ENCODE assay signal across 14 cellular contexts in the genomic region with DNA sequence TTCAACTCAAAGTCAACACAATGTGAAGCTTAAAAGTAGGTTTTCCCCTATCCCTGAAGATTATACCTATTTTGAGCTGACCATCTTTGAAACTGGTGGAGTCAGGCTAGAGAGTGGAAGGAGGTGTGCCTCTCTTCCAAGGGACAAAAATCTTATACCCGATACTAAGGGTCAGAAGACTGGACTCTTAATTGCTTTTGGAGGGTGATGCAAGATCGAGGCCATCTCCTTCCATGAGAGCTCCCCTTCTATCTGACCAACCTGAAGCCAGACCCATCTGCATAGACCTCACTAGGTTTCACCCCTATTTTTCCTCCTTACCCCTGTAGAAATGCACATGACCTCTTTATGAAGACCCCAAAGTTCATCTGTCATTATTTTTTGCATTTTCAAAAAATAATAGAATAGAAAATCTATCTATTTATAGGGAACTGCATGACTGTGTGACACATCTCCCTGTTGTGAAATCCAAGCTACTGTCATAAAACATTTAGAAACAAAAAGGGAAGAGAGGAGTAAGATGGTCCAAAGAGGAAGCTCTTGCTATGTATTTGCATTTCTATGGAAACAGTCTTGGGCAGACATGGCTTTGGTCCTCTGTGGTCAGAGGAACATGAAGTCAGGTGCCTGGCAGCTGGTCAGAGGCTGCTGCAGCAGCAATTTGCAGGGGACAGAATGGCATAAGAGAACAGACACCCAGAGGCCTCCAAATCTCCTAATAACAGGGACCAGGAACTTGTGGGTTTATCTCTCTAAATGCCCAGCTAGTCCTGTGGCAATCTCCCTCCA.
DNase-seq lines count a peak whose midpoint lies in the region; ATAC-seq, FAIRE-seq and TF ChIP-seq lines count a peak whose summit lies in the region.
"Had no signal": no experiment of that assay in that cellular context is flagged by ENCODE, and none has a peak within 500 bp of the region (broad histone marks: within the 10 kb centered on the region; RNA-seq: fewer than 3 reads in every experiment).

No MANE protein-coding gene starts in this region.

- TF ChIP-seq POLR2A in HepG2 (IDR thresholded peaks at IDR 0.05; ENCODE audit: insufficient read depth in 1 of 2, low read depth in 2 of 2, low read length in 2 of 2) (no peak), gastroesophageal sphincter (IDR thresholded peaks at IDR 0.05) (no peak)

- H3K4me1 ChIP-seq in liver (ENCODE audit: control insufficient read depth in 4 of 4, insufficient read depth in 4 of 4, low read length in 3 of 4) (no peaks in the 10 kb centered on the region), HepG2 (ENCODE audit: insufficient read depth, low read length) (no peaks in the 10 kb centered on the region), gastroesophageal sphincter (no peaks in the 10 kb centered on the region), muscle layer of duodenum (ENCODE audit: control insufficient read depth in 1 of 2, insufficient read depth in 2 of 2, low read length in 2 of 2) (no peaks in the 10 kb centered on the region), aorta (ENCODE audit: control insufficient read depth in 1 of 2, insufficient read depth in 2 of 2, low read length in 2 of 2) (no peaks in the 10 kb centered on the region), BE2C (no peaks in the 10 kb centered on the region)
- H3K4me1 ChIP-seq: A549, suprapubic skin had no signal

- H3K27me3 ChIP-seq in liver (ENCODE audit: control insufficient read depth in 4 of 4, insufficient read depth in 4 of 4, low read length in 3 of 4) (no peaks in the 10 kb centered on the region), HepG2 (ENCODE audit: control insufficient read depth in 1 of 2, insufficient read depth in 2 of 2, low read length in 2 of 2) (no peaks in the 10 kb centered on the region), gastroesophageal sphincter (no peaks in the 10 kb centered on the region), muscle layer of duodenum (ENCODE audit: low read depth, low read length) (no peaks in the 10 kb centered on the region), aorta (ENCODE audit: control insufficient read depth in 1 of 2, insufficient read depth in 2 of 2, low read length in 1 of 2) (no peaks in the 10 kb centered on the region), BE2C (no peaks in the 10 kb centered on the region)
- H3K27me3 ChIP-seq: suprapubic skin had no signal

- BruUV-seq in HepG2 (replicated peaks; lab: Mats Ljungman, UMichigan) = no TSS peak

- no peak overlapping the region for H3K4me3 ChIP-seq in liver (ENCODE audit: low read depth in 1 of 3, low read length in 3 of 3)
- H3K4me3 ChIP-seq in HepG2 (replicated peaks in 1 of 3; ENCODE audit: insufficient read depth in 1 of 3, low read depth in 2 of 3, low read length in 3 of 3) = no peak overlapping the region
- no peak overlapping the region for H3K4me3 ChIP-seq in gastroesophageal sphincter
- no peak overlapping the region for H3K4me3 ChIP-seq in muscle layer of duodenum (ENCODE audit: low read depth in 1 of 2, low read length in 2 of 2)
- H3K4me3 ChIP-seq in aorta (ENCODE audit: low read length in 2 of 2) = no peak overlapping the region
- H3K4me3 ChIP-seq in BE2C (ENCODE audit: low read depth, low read length) = no peak overlapping the region
- H3K4me3 ChIP-seq: A549, suprapubic skin had no signal

- intact Hi-C loops in HepG2 (cut with micrococcal nuclease; ENCODE audit: unreplicated experiment) (loop anchor here (2.0 kb wide), 1 partner anchor 29 kb away; no protein-coding TSS in a partner anchor), aorta (cut with DNase I) (no loop called here)

- 86% methylated on average over 2 of the region's 2 CpGs for WGBS in liver
- 0% methylated on average over 2 of the region's 2 CpGs for WGBS in HepG2 (ENCODE audit: low lambda C conversion rate)
- WGBS in gastroesophageal sphincter (ENCODE audit: low coverage in 1 of 2), 2 donors = 78 to 93% methylated on average over 2 of the region's 2 CpGs
- 90 to 91% methylated on average over 2 of the region's 2 CpGs for WGBS in aorta, 2 donors

- TF ChIP-seq RAD21 in liver (IDR thresholded peaks at IDR 0.05) (no peak), HepG2 (CRISPR knock-in tag; IDR thresholded peaks at IDR 0.05) (no peak)

- H3K27ac ChIP-seq in liver (ENCODE audit: low read depth in 1 of 2, low read length in 2 of 2) (no peak overlapping the region), HepG2 (ENCODE audit: extremely low read length, insufficient read depth, low read length) (no peak overlapping the region), gastroesophageal sphincter (no peak overlapping the region), muscle layer of duodenum (ENCODE audit: low read length) (peak overlapping the region; percentile 18), aorta (ENCODE audit: low read depth in 1 of 2, low read length in 2 of 2) (no peak overlapping the region)
- H3K27ac ChIP-seq: A549, suprapubic skin had no signal

- DNase-seq in HepG2 (ENCODE audit: low spot score) (no peak), aorta (peak in 1 of 2 donors; percentile 88), cerebellar nuclear complex (lab: John Stamatoyannopoulos, UW) (no peak), BE2C (no peak)
- DNase-seq: activated T-cell treated with anti-CD3 and anti-CD28 coated beads, Interleukin-2, amount 50 U/mL, for 72 hours; amniotic stem cell; NCI-H1048; NCI-H345 had no signal

- ATAC-seq in HepG2 (no peak), gastroesophageal sphincter (peak; percentile 72), aorta (ENCODE audit: low FRiP score) (peak; percentile 22), GM18867 (IDR thresholded peaks at IDR 0.05; ENCODE audit: unreplicated experiment) (no peak)
- ATAC-seq: A549; activated T-cell treated with anti-CD3 and anti-CD28 coated beads, Interleukin-2, amount 50 U/mL, for 72 hours had no signal

- H3K9ac ChIP-seq in liver (ENCODE audit: low read depth in 1 of 2, low read length in 2 of 2) (no peak overlapping the region), HepG2 (ENCODE audit: insufficient read depth, low read depth, low read length) (no peak overlapping the region)

- TF ChIP-seq EP300 in HepG2 (IDR thresholded peaks at IDR 0.05; ENCODE audit: low read depth in 2 of 2, low read length in 2 of 2) = no peak
- no peak for TF ChIP-seq EP300 in HepG2 (CRISPR knock-in tag; IDR thresholded peaks at IDR 0.05; ENCODE audit: borderline replicate concordance)
- TF ChIP-seq EP300 in gastroesophageal sphincter (IDR thresholded peaks at IDR 0.05) = no peak

- TF ChIP-seq CTCF in liver (IDR thresholded peaks at IDR 0.05; ENCODE audit: low read depth, low read length, missing input control) (no peak), HepG2 (CRISPR knock-in tag; IDR thresholded peaks at IDR 0.05) (no peak), gastroesophageal sphincter (IDR thresholded peaks at IDR 0.05) (no peak), BE2C (IDR thresholded peaks at IDR 0.05; ENCODE audit: low read depth, low read length) (no peak)

- no peaks in the 10 kb centered on the region for H3K79me2 ChIP-seq in HepG2 (ENCODE audit: insufficient read depth, low read length)

- CTCF ChIA-PET in HepG2 (lab: Yijun Ruan, JAX; ENCODE audit: low intra/inter-chr PET ratio, low total read pairs) = no interaction called here

- H3K4me2 ChIP-seq in HepG2 (ENCODE audit: low read depth, low read length) = no peak overlapping the region
- H3K4me2 ChIP-seq: A549 had no signal

- H3K36me3 ChIP-seq in liver (ENCODE audit: control insufficient read depth in 4 of 4, insufficient read depth in 3 of 4, low read depth in 1 of 4, low read length in 3 of 4) (no peaks in the 10 kb centered on the region), HepG2 (replicated peaks in 1 of 2; ENCODE audit: control insufficient read depth in 1 of 2, insufficient read depth in 2 of 2, low read length in 2 of 2) (no peaks in the 10 kb centered on the region), gastroesophageal sphincter (no peaks in the 10 kb centered on the region), muscle layer of duodenum (ENCODE audit: control insufficient read depth in 1 of 2, insufficient read depth in 2 of 2, low read length in 2 of 2) (no peaks in the 10 kb centered on the region), aorta (ENCODE audit: control insufficient read depth in 1 of 2, insufficient read depth in 2 of 2, low read length in 1 of 2) (no peaks in the 10 kb centered on the region), BE2C (no peaks in the 10 kb centered on the region)
- H3K36me3 ChIP-seq: suprapubic skin had no signal

- in situ Hi-C loops in HepG2 (cut with HindIII; ENCODE audit: extremely low pct_ligation_motif_present, low pct_unique_long_range_greater_than_20kb) = no loop called here

- H3K9me3 ChIP-seq in liver (ENCODE audit: control insufficient read depth in 4 of 4, low read length in 3 of 4) (peaks cover 0 to 4% (median 1%) of the 10 kb centered on the region in 4 donors), HepG2 (ENCODE audit: low read length) (peaks cover 36% of the 10 kb centered on the region), gastroesophageal sphincter (peaks cover 0 to 29% (median 0%) of the 10 kb centered on the region in 3 donors), muscle layer of duodenum (ENCODE audit: control insufficient read depth in 1 of 2, low read length in 2 of 2) (peaks cover 6 to 11% of the 10 kb centered on the region in 2 donors), aorta (ENCODE audit: control insufficient read depth, low read length) (no peaks in the 10 kb centered on the region), BE2C (no peaks in the 10 kb centered on the region)
- H3K9me3 ChIP-seq: A549 had no signal

- POLR2A ChIA-PET in HepG2 (lab: Yijun Ruan, JAX) = no interaction called here

- H2AFZ ChIP-seq in HepG2 (ENCODE audit: low read length) = no peak overlapping the region

- FAIRE-seq in HepG2 (lab: Jason Lieb, UNC) = no peak
- FAIRE-seq: A549 had no signal

- no peaks in the 10 kb centered on the region for H4K20me1 ChIP-seq in HepG2 (ENCODE audit: insufficient read depth, low read length)

TF ChIP-seq in liver, 16 proteins besides CTCF, POLR2A, EP300 and RAD21:
- no peak for TF ChIP-seq FOXA2 (IDR thresholded peaks at IDR 0.05)
- TF ChIP-seq FOXA1 (IDR thresholded peaks at IDR 0.05) = no peak
- TF ChIP-seq RXRA (IDR thresholded peaks at IDR 0.05) = peak in 1 of 2 donors; percentile 4
- peak; percentile 19 for TF ChIP-seq YY1 (IDR thresholded peaks at IDR 0.05)

Comparison
In these comparisons a context has a peak if more than half of its experiments do, and no peak if none do; other contexts are left out.
1. ATAC-seq: peak in gastroesophageal sphincter (single experiment) and aorta (single experiment); none in HepG2 (single experiment) and GM18867 (single experiment).